ENCODE assay signal across 23 cellular contexts in genomic region chr11:85171648-85172257, GRCh38.
"Had no signal": no experiment of that assay in that cellular context is flagged by ENCODE, and none has a peak within 500 bp of the region (broad histone marks: within the 10 kb centered on the region; RNA-seq: fewer than 3 reads in every experiment).

No MANE protein-coding gene starts in this region.

- H3K4me1 Mint-ChIP-seq: naive thymus-derived CD4-positive, alpha-beta T cell; neural crest cell; T-cell had no signal

- H3K9me3 ChIP-seq: gastrocnemius medialis, right lobe of liver, vagina had no signal

- H3K4me3 Mint-ChIP-seq: activated naive CD8-positive, alpha-beta T cell; naive thymus-derived CD4-positive, alpha-beta T cell; neural crest cell; stimulated activated memory B cell treated with anti-CD40 and anti-IgM and Interleukin-4, amounts not matched to agents 10 μg/mL and 1 μg/mL and 100 μg/mL, for 72 hours; T-cell; T-helper 2 cell treated with Interferon-gamma antibody and Interleukin-4, amounts not matched to agents 5 μg/mL and 100 μg/mL, for 36 hours had no signal

- H3K4me1 ChIP-seq: adrenal gland, esophagus squamous epithelium, gastrocnemius medialis, right lobe of liver, transverse colon, vagina had no signal

- H3K36me3 Mint-ChIP-seq: T-cell had no signal

- H3K27ac Mint-ChIP-seq: activated naive CD8-positive, alpha-beta T cell; activated T-helper 2 cell treated with anti-CD3 and anti-CD28 coated beads, Interferon-gamma antibody, Interleukin-2, Interleukin-4, amounts not matched to agents 10 μg/mL and 5 μg/mL and 100 μg/mL, durations not matched to agents 14 hours and 24 hours and 36 hours; naive thymus-derived CD4-positive, alpha-beta T cell; stimulated activated memory B cell treated with anti-CD40 and anti-IgM and Interleukin-4, amounts not matched to agents 10 μg/mL and 1 μg/mL and 100 μg/mL, for 72 hours; T-cell; T-helper 2 cell treated with Interferon-gamma antibody and Interleukin-4, amounts not matched to agents 5 μg/mL and 100 μg/mL, for 36 hours had no signal

- H3K27me3 ChIP-seq: adrenal gland, cardiac muscle cell, esophagus squamous epithelium, gastrocnemius medialis, right lobe of liver, transverse colon, vagina had no signal

- H3K4me3 ChIP-seq: adrenal gland, cardiac muscle cell, esophagus squamous epithelium, gastrocnemius medialis, right lobe of liver, smooth muscle cell, transverse colon, vagina had no signal

- H3K36me3 ChIP-seq: adrenal gland, cardiac muscle cell, esophagus squamous epithelium, gastrocnemius medialis, right lobe of liver, transverse colon, vagina, WERI-Rb-1 had no signal

- H3K27ac ChIP-seq: adrenal gland, cardiac muscle cell, esophagus squamous epithelium, gastrocnemius medialis, right lobe of liver, transverse colon, vagina, WERI-Rb-1 had no signal

- DNase-seq: activated CD4-positive, alpha-beta T cell treated with anti-CD3 and anti-CD28 coated beads for 1 hour; activated naive CD4-positive, alpha-beta T cell; activated T-cell treated with anti-CD3 and anti-CD28 coated beads, Interleukin-2, amount 50 U/mL, for 1 hour; adrenal gland; dermis blood vessel endothelial cell; effector memory CD4-positive, alpha-beta T cell; esophagus squamous epithelium; gastrocnemius medialis; hippocampal formation; naive thymus-derived CD4-positive, alpha-beta T cell; right lobe of liver; stimulated activated CD4-positive, alpha-beta T cell treated with anti-CD3 and anti-CD28 coated beads, Interleukin-15, amount 100 ng/mL, for 24 hours; T-cell; transverse colon; WERI-Rb-1 had no signal

- H3K27me3 Mint-ChIP-seq: activated naive CD8-positive, alpha-beta T cell; stimulated activated memory B cell treated with anti-CD40 and anti-IgM and Interleukin-4, amounts not matched to agents 10 μg/mL and 1 μg/mL and 100 μg/mL, for 72 hours; T-cell had no signal

- ATAC-seq: gastrocnemius medialis; naive thymus-derived CD4-positive, alpha-beta T cell; right lobe of liver; stimulated activated memory B cell treated with anti-CD40 and anti-IgM and Interleukin-4, amounts not matched to agents 10 μg/mL and 1 μg/mL and 100 μg/mL, for 72 hours; T-cell had no signal
